ENCODE assay signal across 17 cellular contexts in genomic region chr7:98669417-98670015, GRCh38. TPM values are rescaled to one million over a fixed set of nuclear protein-coding genes. Genes with fewer than 3 reads are reported as not detected.
A peak's percentile ranks its signal among the peaks of the same experiment; 100 is the strongest.
DNase-seq lines count a peak whose midpoint lies in the region; ATAC-seq and TF ChIP-seq lines count a peak whose summit lies in the region.
"Had no signal": no experiment of that assay in that cellular context is flagged by ENCODE, and none has a peak within 500 bp of the region (broad histone marks: within the 10 kb centered on the region; RNA-seq: fewer than 3 reads in every experiment).

No MANE protein-coding gene starts in this region.

- peaks cover 13% of the 10 kb centered on the region for H3K27me3 Mint-ChIP-seq in glutamatergic neuron (ENCODE audit: unreplicated experiment)
- H3K27me3 Mint-ChIP-seq: B cell had no signal

- no peaks in the 10 kb centered on the region for H4K20me1 ChIP-seq in Karpas-422 (ENCODE audit: insufficient read depth, low read depth, low read length)

- no peaks in the 10 kb centered on the region for H3K9me2 ChIP-seq in Karpas-422 (replicated peaks; ENCODE audit: insufficient read depth, low read length)

- H3K9me3 ChIP-seq in Karpas-422 (ENCODE audit: low read length) = no peaks in the 10 kb centered on the region

- no peak overlapping the region for H3K4me3 Mint-ChIP-seq in glutamatergic neuron (ENCODE audit: unreplicated experiment)
- H3K4me3 Mint-ChIP-seq: B cell; CD4-positive, alpha-beta memory T cell; HFFc6 had no signal

- H3K4me3 ChIP-seq in Karpas-422 (ENCODE audit: low read length) = no peak overlapping the region
- H3K4me3 ChIP-seq: K562 had no signal

- no peaks in the 10 kb centered on the region; the same call in 1 of the 2 replicates for H3K27me3 ChIP-seq in Karpas-422 (ENCODE audit: low read length)

- no peak for TF ChIP-seq CTCF in glutamatergic neuron (IDR thresholded peaks at IDR 0.05; ENCODE audit: partially characterized antibody, unreplicated experiment)

- no peak overlapping the region for H3K27ac ChIP-seq in Karpas-422 (ENCODE audit: low read length)

- DNase-seq in left ventricle myocardium superior (peak; percentile 48), Right ventricle myocardium superior (no peak), NCI-H446 (lab: John Stamatoyannopoulos, UW) (peak; percentile 7 to 73), glutamatergic neuron (no peak), Karpas-422 (no peak)
- no peak for DNase-seq in stimulated activated CD4-positive, alpha-beta T cell treated with anti-CD3 and anti-CD28 coated beads, Interleukin-2, amount 100 ng/mL, for 48 hours
- DNase-seq: CD4-positive, alpha-beta memory T cell; HFFc6; NCI-H1048; NCI-H187; NCI-H226; NCI-H774; SIG-M5 had no signal

- peaks cover 5% of the 10 kb centered on the region for H3K36me3 Mint-ChIP-seq in glutamatergic neuron (ENCODE audit: unreplicated experiment)
- H3K36me3 Mint-ChIP-seq: CD4-positive, alpha-beta memory T cell had no signal

- H3K36me3 ChIP-seq in Karpas-422 (ENCODE audit: insufficient read depth, low read length) = no peaks in the 10 kb centered on the region

- H3K79me2 ChIP-seq in Karpas-422 (ENCODE audit: low read length) = no peaks in the 10 kb centered on the region

- H2AFZ ChIP-seq in Karpas-422 (ENCODE audit: low read length) = no peak overlapping the region

- peak; percentile 78 for ATAC-seq in left ventricle myocardium superior
- no peak for ATAC-seq in Right ventricle myocardium superior (ENCODE audit: poor library complexity)
- no peak for ATAC-seq in HG03039 (IDR thresholded peaks at IDR 0.05; ENCODE audit: unreplicated experiment)
- ATAC-seq: K562 had no signal

- H3K4me1 Mint-ChIP-seq in glutamatergic neuron (ENCODE audit: low read depth, unreplicated experiment) = peaks cover 13% of the 10 kb centered on the region
- H3K4me1 Mint-ChIP-seq: B cell; CD4-positive, alpha-beta memory T cell had no signal

- no peak overlapping the region for H3K4me2 ChIP-seq in Karpas-422 (ENCODE audit: low read depth, low read length, poor library complexity, severe bottlenecking)

- peak overlapping the region; percentile 66 for H3K27ac Mint-ChIP-seq in glutamatergic neuron (ENCODE audit: unreplicated experiment)
- H3K27ac Mint-ChIP-seq: B cell; CD4-positive, alpha-beta memory T cell; HFFc6 had no signal

- intact Hi-C loops in left ventricle myocardium superior (cut with micrococcal nuclease) = no loop called here
- intact Hi-C loops in Right ventricle myocardium superior (cut with DNase I) = no loop called here

- peaks cover 16% of the 10 kb centered on the region for H3K9me3 Mint-ChIP-seq in glutamatergic neuron (ENCODE audit: unreplicated experiment)

- no peak overlapping the region for H3K9ac ChIP-seq in Karpas-422 (ENCODE audit: low read length)

- no peaks in the 10 kb centered on the region for H3K4me1 ChIP-seq in Karpas-422 (ENCODE audit: low read length)

RNA-seq across cellular contexts. Expression of gene NPTX2, which starts 52.4 kb away (rescaled TPM):
- total RNA-seq in left ventricle myocardium superior = 2.1 TPM
- 3.4 TPM for total RNA-seq in Right ventricle myocardium superior
- 81.2 TPM for total RNA-seq in glutamatergic neuron (ENCODE audit: unreplicated experiment)
- total RNA-seq in Karpas-422 (2014; rRNA removed; shearing (Covaris generic); ENCODE audit: low replicate concordance) = not detected in 2 replicates
- total RNA-seq: B cell; CD4-positive, alpha-beta memory T cell; HFFc6; M059J had no signal

Comparison
In these comparisons a context has a peak if more than half of its experiments do, and no peak if none do; other contexts are left out.
1. DNase-seq: peak in left ventricle myocardium superior (single experiment) and NCI-H446 (2 of 2); none in Right ventricle myocardium superior (single experiment), glutamatergic neuron (single experiment), Karpas-422 (single experiment) and stimulated activated CD4-positive, alpha-beta T cell treated with anti-CD3 and anti-CD28 coated beads, Interleukin-2, amount 100 ng/mL, for 48 hours (0 of 2).
2. RNA of gene NPTX2, which starts 52.4 kb away (total RNA-seq): 81.2 TPM in glutamatergic neuron (single experiment); 3.4 TPM in Right ventricle myocardium superior (single experiment), 2.1 TPM in left ventricle myocardium superior (single experiment) and not detected in Karpas-422; every median in the first group is over 10 times any median in the second.